In genomic region chr1:42165511-42166210, GRCh38 we compare ENCODE assay signal across 10 cellular contexts. TPM values are rescaled to one million over a fixed set of nuclear protein-coding genes. Genes with fewer than 3 reads are reported as not detected.
A peak's percentile ranks its signal among the peaks of the same experiment; 100 is the strongest.
DNase-seq lines count a peak whose midpoint lies in the region; ATAC-seq and TF ChIP-seq lines count a peak whose summit lies in the region.
"Had no signal": no experiment of that assay in that cellular context is flagged by ENCODE, and none has a peak within 500 bp of the region (broad histone marks: within the 10 kb centered on the region; RNA-seq: fewer than 3 reads in every experiment).

No MANE protein-coding gene starts in this region.

- H3K36me3 ChIP-seq in SJSA1 (no peaks in the 10 kb centered on the region), hepatocyte (replicated peaks; ENCODE audit: insufficient read depth, low read depth) (no peaks in the 10 kb centered on the region), aorta (ENCODE audit: control insufficient read depth in 1 of 2, insufficient read depth in 2 of 2, low read length in 1 of 2) (no peaks in the 10 kb centered on the region)

- DNase-seq in NCI-H82 (lab: John Stamatoyannopoulos, UW) (peak; percentile 58), NCI-H82 treated with DMSO at 0.1 percent for 48 hours (lab: John Stamatoyannopoulos, UW; ENCODE audit: unreplicated experiment) (no peak), SJSA1 (ENCODE audit: low read depth in 1 of 2, low spot score in 2 of 2) (peak; percentile 49 to 71), hepatocyte (ENCODE audit: low spot score) (peak; percentile 93), aorta (peak; percentile 48 to 76), retina (no peak), posterior vena cava (ENCODE audit: low spot score) (no peak)

- H3K9me3 ChIP-seq in SJSA1 (replicated peaks) (peaks cover 3% of the 10 kb centered on the region; the same call in 1 of the 2 replicates), hepatocyte (ENCODE audit: low read depth) (peaks cover 3% of the 10 kb centered on the region), aorta (ENCODE audit: control insufficient read depth, low read length) (peaks cover 4% of the 10 kb centered on the region)

- H3K27ac ChIP-seq in SJSA1 (no peak overlapping the region), hepatocyte (peak overlapping the region; percentile 80), aorta (ENCODE audit: low read depth in 1 of 2, low read length in 2 of 2) (no peak overlapping the region)

- WGBS in hepatocyte (ENCODE audit: low lambda C conversion rate, missing lambda C conversion rate), result 34% methylated on average over 9 of the region's 12 CpGs
- WGBS in aorta, 2 donors, result 54 to 55% methylated on average over 12 of the region's 12 CpGs

- no peaks in the 10 kb centered on the region for H4K20me1 ChIP-seq in hepatocyte (ENCODE audit: insufficient read depth, poor library complexity, severe bottlenecking)

- H3K4me3 ChIP-seq in SJSA1 (no peak overlapping the region), hepatocyte (no peak overlapping the region), aorta (ENCODE audit: low read length in 2 of 2) (no peak overlapping the region)

- intact Hi-C loops in aorta (cut with DNase I) (no loop called here), posterior vena cava (cut with DNase I) (no loop called here)

- no peaks in the 10 kb centered on the region for H3K79me2 ChIP-seq in hepatocyte

- peaks cover 6% of the 10 kb centered on the region; the same call in 1 of the 2 replicates for H3K4me1 ChIP-seq in SJSA1 (replicated peaks)
- H3K4me1 ChIP-seq in hepatocyte (ENCODE audit: insufficient read depth), result peaks cover 14% of the 10 kb centered on the region
- no peaks in the 10 kb centered on the region for H3K4me1 ChIP-seq in aorta (ENCODE audit: control insufficient read depth in 1 of 2, insufficient read depth in 2 of 2, low read length in 2 of 2)

- H3K27me3 ChIP-seq in SJSA1 (replicated peaks) (no peaks in the 10 kb centered on the region), hepatocyte (no peaks in the 10 kb centered on the region), aorta (ENCODE audit: control insufficient read depth in 1 of 2, insufficient read depth in 2 of 2, low read length in 1 of 2) (no peaks in the 10 kb centered on the region)

- ATAC-seq in aorta (ENCODE audit: low FRiP score), result peak; percentile 17
- ATAC-seq in HG03460 (IDR thresholded peaks at IDR 0.05; ENCODE audit: unreplicated experiment), result no peak

- H3K9me2 ChIP-seq in hepatocyte (replicated peaks; ENCODE audit: insufficient read depth), result no peaks in the 10 kb centered on the region

- no peak overlapping the region for H2AFZ ChIP-seq in hepatocyte

- H3K4me2 ChIP-seq in hepatocyte, result peak overlapping the region; percentile 67

- TF ChIP-seq CTCF in hepatocyte (IDR thresholded peaks at IDR 0.05; ENCODE audit: poor library complexity), result no peak

RNA-seq across cellular contexts. Expression of gene GUCA2A, which starts 1.1 kb away (rescaled TPM):
- not detected in 2 replicates for total RNA-seq in SJSA1 (2014; rRNA removed; shearing (Covaris generic))
- total RNA-seq in hepatocyte, result 6.5 and 13.5 TPM in 2 replicates
- polyA plus RNA-seq in hepatocyte, result 8.7 and 11.0 TPM in 2 replicates
- not detected for total RNA-seq in aorta
- polyA plus RNA-seq in aorta, result 10 to 100 TPM in 1 of 2 donors, 1 to 10 TPM in 1; 1.0 to 29.8 TPM
- not detected for total RNA-seq in posterior vena cava
- total RNA-seq: H1, skeletal muscle tissue had no signal
- polyA plus RNA-seq: H1 had no signal

RNA-seq across cellular contexts. Expression of gene GUCA2B, which starts 12.5 kb away (rescaled TPM):
- not detected in 2 replicates for total RNA-seq in SJSA1 (2014; rRNA removed; shearing (Covaris generic))
- total RNA-seq in hepatocyte, result 6.5 TPM in 1 of 2 replicates, not detected in the other
- 0.71 and 1.9 TPM in 2 replicates for polyA plus RNA-seq in hepatocyte
- not detected for total RNA-seq in aorta
- 10 to 100 TPM in 1 of 2 donors, 1 to 10 TPM in 1; 1.2 to 78.5 TPM for polyA plus RNA-seq in aorta
- total RNA-seq in posterior vena cava, result not detected
- total RNA-seq: H1, skeletal muscle tissue had no signal
- polyA plus RNA-seq: H1 had no signal

Comparison
In these comparisons a context has a peak if more than half of its experiments do, and no peak if none do; other contexts are left out.
1. DNase-seq: peak in NCI-H82 (single experiment), SJSA1 (2 of 2), hepatocyte (single experiment) and aorta (2 of 2); none in NCI-H82 treated with DMSO at 0.1 percent for 48 hours (single experiment), retina (single experiment) and posterior vena cava (single experiment).